In genomic region chr22:41946360-41947180, GRCh38 we compare ENCODE assay signal across 8 cellular contexts. TPM values are rescaled to one million over a fixed set of nuclear protein-coding genes. Genes with fewer than 3 reads are reported as not detected.
DNase-seq lines count a peak whose midpoint lies in the region; ATAC-seq and TF ChIP-seq lines count a peak whose summit lies in the region.

TSS of gene CENPM (minus strand) at chr22:41947152. CDS start at chr22:41947076, 76 bp downstream.

- peaks cover 32% of the 10 kb centered on the region for H3K4me1 Mint-ChIP-seq in T-helper 1 cell treated with Interleukin-12 subunit alpha and Interleukin-12 subunit beta and Interleukin-4 antibody, amounts not matched to agents 30 μg/mL and 1 μg/mL, for 36 hours (ENCODE audit: low read depth)

- peak within 1 kb of the TSS; percentile 90 for H3K27ac Mint-ChIP-seq in T-helper 1 cell treated with Interleukin-12 subunit alpha and Interleukin-12 subunit beta and Interleukin-4 antibody, amounts not matched to agents 30 μg/mL and 1 μg/mL, for 36 hours

- peaks cover 7% of the 10 kb centered on the region for H3K4me1 ChIP-seq in upper lobe of right lung

- ATAC-seq in HG02870 (IDR thresholded peaks at IDR 0.05; ENCODE audit: unreplicated experiment) (peak; percentile 79), left cardiac atrium (peak; percentile 98), upper lobe of right lung (peak; percentile 98)

- intact Hi-C loops in left cardiac atrium (cut with DNase I), result no loop called here
- intact Hi-C loops in posterior cingulate gyrus (cut with DNase I), result no loop called here
- intact Hi-C loops in upper lobe of right lung (cut with DNase I), result loop anchor here (10.0 kb wide), 1 partner anchor 122 kb away; no protein-coding TSS in a partner anchor

- H3K4me3 ChIP-seq in upper lobe of right lung, result peak within 1 kb of the TSS; percentile 76

- no peaks in the 10 kb centered on the region for H3K9me3 Mint-ChIP-seq in T-helper 1 cell treated with Interleukin-12 subunit alpha and Interleukin-12 subunit beta and Interleukin-4 antibody, amounts not matched to agents 30 μg/mL and 1 μg/mL, for 36 hours

- no peaks in the 10 kb centered on the region for H3K27me3 ChIP-seq in upper lobe of right lung

- in situ Hi-C loops in GM13977 (cut with MboI; ENCODE audit: low pct_unique_long_range_greater_than_20kb, low sequenced_read_pairs, unreplicated experiment), result loop anchor here (10.0 kb wide), 2 partner anchors 112 to 252 kb away; partner anchors contain the start of genes MEI1 and SREBF2

- H3K36me3 Mint-ChIP-seq in T-helper 1 cell treated with Interleukin-12 subunit alpha and Interleukin-12 subunit beta and Interleukin-4 antibody, amounts not matched to agents 30 μg/mL and 1 μg/mL, for 36 hours (ENCODE audit: low read depth), result peaks cover 16% of the 10 kb centered on the region

- no peaks in the 10 kb centered on the region for H3K9me3 ChIP-seq in upper lobe of right lung

- DNase-seq in GM13977 (ENCODE audit: low spot score) (peak; percentile 82), NCI-H146 treated with DMSO at 0.1 percent for 48 hours (lab: John Stamatoyannopoulos, UW; ENCODE audit: unreplicated experiment) (peak; percentile 80), amniotic stem cell (lab: John Stamatoyannopoulos, UW) (peak; percentile 93), left cardiac atrium (peak; percentile 92), posterior cingulate gyrus (peak; percentile 86 to 99 (median 93)), upper lobe of right lung (peak; percentile 95)

- H3K27me3 Mint-ChIP-seq in T-helper 1 cell treated with Interleukin-12 subunit alpha and Interleukin-12 subunit beta and Interleukin-4 antibody, amounts not matched to agents 30 μg/mL and 1 μg/mL, for 36 hours (ENCODE audit: low read depth), result no peaks in the 10 kb centered on the region

- no peak for TF ChIP-seq CTCF in GM13977 (IDR thresholded peaks at IDR 0.05; ENCODE audit: extremely low read depth, insufficient read depth, missing control alignments)
- TF ChIP-seq CTCF in upper lobe of right lung (IDR thresholded peaks at IDR 0.05), result no peak

- peak within 1 kb of the TSS; percentile 91 for H3K4me3 Mint-ChIP-seq in T-helper 1 cell treated with Interleukin-12 subunit alpha and Interleukin-12 subunit beta and Interleukin-4 antibody, amounts not matched to agents 30 μg/mL and 1 μg/mL, for 36 hours

- no peak within 1 kb of the TSS for H3K27ac ChIP-seq in upper lobe of right lung

- H3K36me3 ChIP-seq in upper lobe of right lung, result no peaks in the 10 kb centered on the region

RNA-seq across cellular contexts. Expression of gene CENPM, which starts in this region (rescaled TPM):
- total RNA-seq in left cardiac atrium (1 to 10 TPM in 1 of 2 donors, under 1 TPM in 1; 0.79 to 2.0 TPM), upper lobe of right lung (1.3 TPM)
